ENCODE assay signal across 24 cellular contexts in the genomic region with DNA sequence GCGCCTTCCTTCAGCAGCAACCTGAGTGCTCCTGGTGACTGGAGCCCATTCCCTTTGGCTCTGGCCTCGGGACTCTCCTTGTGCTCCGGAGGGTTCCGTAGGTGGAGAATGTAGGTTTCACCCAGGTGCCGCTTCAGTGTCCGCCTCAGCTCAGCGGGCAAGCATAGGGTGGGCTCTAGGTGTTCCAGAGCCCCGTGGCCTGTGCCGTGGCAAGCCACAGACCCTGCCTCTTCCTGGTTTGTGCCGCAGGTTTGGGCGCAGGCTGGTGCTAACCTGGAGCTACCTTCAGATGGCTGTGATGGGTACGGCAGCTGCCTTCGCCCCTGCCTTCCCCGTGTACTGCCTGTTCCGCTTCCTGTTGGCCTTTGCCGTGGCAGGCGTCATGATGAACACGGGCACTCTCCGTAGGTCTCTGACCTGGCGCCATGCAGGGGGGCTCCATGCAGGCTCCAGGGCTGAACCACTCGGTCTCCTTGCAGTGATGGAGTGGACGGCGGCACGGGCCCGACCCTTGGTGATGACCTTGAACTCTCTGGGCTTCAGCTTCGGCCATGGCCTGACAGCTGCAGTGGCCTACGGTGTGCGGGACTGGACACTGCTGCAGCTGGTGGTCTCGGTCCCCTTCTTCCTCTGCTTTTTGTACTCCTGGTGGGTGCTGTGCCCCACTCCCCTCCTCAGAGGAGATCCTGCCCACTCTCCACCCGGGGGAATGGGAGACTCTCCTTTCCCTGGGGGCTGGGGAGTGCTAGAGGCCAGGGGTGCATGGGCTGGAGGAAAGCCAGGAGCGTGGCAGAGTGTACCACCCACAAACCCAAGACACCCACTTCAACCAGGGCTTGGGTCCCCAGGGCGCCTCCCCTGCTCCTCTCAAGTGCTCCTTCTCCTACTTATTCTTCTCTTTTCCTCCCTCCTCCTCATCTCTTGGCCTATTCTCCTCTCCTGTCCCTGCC. TPM values are rescaled to one million over a fixed set of nuclear protein-coding genes. Genes with fewer than 3 reads are reported as not detected.
DNase-seq lines count a peak whose midpoint lies in the region; ATAC-seq and TF ChIP-seq lines count a peak whose summit lies in the region.
"Had no signal": no experiment of that assay in that cellular context is flagged by ENCODE, and none has a peak within 500 bp of the region (broad histone marks: within the 10 kb centered on the region; RNA-seq: fewer than 3 reads in every experiment).

No MANE protein-coding gene starts in this region.

- H3K9me3 ChIP-seq in right cardiac atrium (ENCODE audit: control insufficient read depth, low read length) = no peaks in the 10 kb centered on the region
- peaks cover 4% of the 10 kb centered on the region for H3K9me3 ChIP-seq in RWPE2 (ENCODE audit: severe bottlenecking)
- H3K9me3 ChIP-seq in mucosa of descending colon = peaks cover 10% of the 10 kb centered on the region
- H3K9me3 ChIP-seq: BE2C, HAP-1, Peyer's patch had no signal

- ATAC-seq in left ventricle myocardium superior (no peak), right cardiac atrium (no peak), RWPE2 (ENCODE audit: low read depth) (no peak), mucosa of descending colon (no peak), GM18498 (IDR thresholded peaks at IDR 0.05; ENCODE audit: unreplicated experiment) (no peak)

- WGBS in right cardiac atrium = 85% methylated on average over 32 of the region's 32 CpGs

- H3K27me3 ChIP-seq in right cardiac atrium (ENCODE audit: control insufficient read depth, insufficient read depth) (no peaks in the 10 kb centered on the region), RWPE2 (ENCODE audit: insufficient read depth, poor library complexity, severe bottlenecking) (no peaks in the 10 kb centered on the region)
- H3K27me3 ChIP-seq: BE2C, Peyer's patch had no signal

- DNase-seq in left ventricle myocardium superior = peak; percentile 12
- DNase-seq in right cardiac atrium = no peak
- DNase-seq in RWPE2 (ENCODE audit: low spot score) = peak; percentile 40
- DNase-seq in mucosa of descending colon = peak in 2 of 3 donors; percentile 14 to 27
- no peak for DNase-seq in NCI-H526 treated with DMSO at 0.1 percent for 48 hours (lab: John Stamatoyannopoulos, UW)
- no peak for DNase-seq in activated CD8-positive, alpha-beta memory T cell treated with anti-CD3 and anti-CD28 coated beads, Interleukin-2, amount 50 U/mL, for 4 hours
- DNase-seq: BE2C; CD4-positive, CD25-positive, alpha-beta regulatory T cell; DMS79; GM23248; IMR-90; NCI-H1105; NCI-H146; NCI-H2029; NCI-H226; NCI-H510A treated with DMSO at 0.1 percent for 48 hours; NCI-H774; SHP77 had no signal

- no peak for TF ChIP-seq CTCF in RWPE2 (IDR thresholded peaks at IDR 0.05; ENCODE audit: poor library complexity, severe bottlenecking)
- no peak for TF ChIP-seq CTCF in mucosa of descending colon (IDR thresholded peaks at IDR 0.05)

- no peaks in the 10 kb centered on the region for H3K36me3 ChIP-seq in RWPE2 (ENCODE audit: low read depth)
- no peaks in the 10 kb centered on the region for H3K36me3 ChIP-seq in mucosa of descending colon (ENCODE audit: low read depth)
- H3K36me3 ChIP-seq: BE2C, HAP-1, Peyer's patch had no signal

- no peaks in the 10 kb centered on the region for H3K4me1 ChIP-seq in right cardiac atrium (ENCODE audit: control insufficient read depth, insufficient read depth, low read length)
- H3K4me1 ChIP-seq in RWPE2 (ENCODE audit: insufficient read depth, poor library complexity, severe bottlenecking) = no peaks in the 10 kb centered on the region
- H3K4me1 ChIP-seq in mucosa of descending colon (ENCODE audit: low read depth) = no peaks in the 10 kb centered on the region
- H3K4me1 ChIP-seq: BE2C, HAP-1, Peyer's patch had no signal

- intact Hi-C loops in left ventricle myocardium superior (cut with micrococcal nuclease) = no loop called here
- intact Hi-C loops in right cardiac atrium (cut with DNase I) = no loop called here
- intact Hi-C loops in mucosa of descending colon (cut with DNase I, micrococcal nuclease) = no loop called here

- H3K4me3 ChIP-seq in right cardiac atrium (ENCODE audit: low read length) (no peak overlapping the region), RWPE2 (ENCODE audit: severe bottlenecking) (no peak overlapping the region), mucosa of descending colon (no peak overlapping the region)
- H3K4me3 ChIP-seq: GM23248, HAP-1, Peyer's patch, SK-N-MC had no signal

- H3K27ac ChIP-seq in right cardiac atrium (ENCODE audit: low read length) (no peak overlapping the region), RWPE2 (ENCODE audit: poor library complexity, severe bottlenecking) (no peak overlapping the region)
- H3K27ac ChIP-seq: GM23248, KMS-11, Peyer's patch, SK-N-MC had no signal

RNA-seq across cellular contexts. Expression of gene SLC22A12, which starts 2.4 kb away (rescaled TPM):
- total RNA-seq in left ventricle myocardium superior (not detected), right cardiac atrium (not detected), mucosa of descending colon (not detected)
- polyA plus RNA-seq in right cardiac atrium = not detected
- total RNA-seq: A673; CD4-positive, CD25-positive, alpha-beta regulatory T cell; GM23248; IMR-90; Peyer's patch had no signal
- polyA plus RNA-seq: CD4-positive, CD25-positive, alpha-beta regulatory T cell; GM23248; IMR-90 had no signal

RNA-seq across cellular contexts. Expression of gene SLC22A11, which starts 37.7 kb away (rescaled TPM):
- total RNA-seq in left ventricle myocardium superior = not detected
- not detected for total RNA-seq in right cardiac atrium
- not detected for polyA plus RNA-seq in right cardiac atrium
- under 1 TPM in 1 of 3 donors, not detected in 2; 0.20 TPM for total RNA-seq in mucosa of descending colon
- total RNA-seq: A673; CD4-positive, CD25-positive, alpha-beta regulatory T cell; GM23248; IMR-90; Peyer's patch had no signal
- polyA plus RNA-seq: CD4-positive, CD25-positive, alpha-beta regulatory T cell; GM23248; IMR-90 had no signal

Comparison
In these comparisons a context has a peak if more than half of its experiments do, and no peak if none do; other contexts are left out.
1. DNase-seq: peak in left ventricle myocardium superior (single experiment), RWPE2 (single experiment) and mucosa of descending colon (2 of 3); none in right cardiac atrium (0 of 3), NCI-H526 treated with DMSO at 0.1 percent for 48 hours (single experiment) and activated CD8-positive, alpha-beta memory T cell treated with anti-CD3 and anti-CD28 coated beads, Interleukin-2, amount 50 U/mL, for 4 hours (single experiment).